ENCODE assay signal across 15 cellular contexts in the genomic region with DNA sequence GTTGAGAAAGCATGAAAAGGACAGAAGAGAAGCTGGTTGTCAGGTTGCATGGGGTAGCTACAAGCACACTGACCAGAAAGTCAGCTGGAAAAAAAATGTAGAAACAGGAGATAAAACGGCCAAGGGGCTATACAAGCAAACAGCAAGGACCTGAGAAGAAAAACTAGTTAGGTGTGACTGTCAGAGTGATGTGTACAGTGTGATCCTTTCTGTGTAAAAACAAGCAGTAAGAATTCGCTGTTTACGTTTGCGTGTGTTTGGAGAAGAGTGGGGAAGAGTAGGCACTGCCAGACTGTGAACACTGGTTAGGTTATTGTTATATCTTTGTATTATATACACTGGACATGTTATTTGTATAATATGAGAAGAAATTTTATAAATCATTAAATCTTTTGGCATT. TPM values are rescaled to one million over a fixed set of nuclear protein-coding genes. Genes with fewer than 3 reads are reported as not detected.
DNase-seq lines count a peak whose midpoint lies in the region; ATAC-seq, FAIRE-seq and TF ChIP-seq lines count a peak whose summit lies in the region.
"Had no signal": no experiment of that assay in that cellular context is flagged by ENCODE, and none has a peak within 500 bp of the region (broad histone marks: within the 10 kb centered on the region; RNA-seq: fewer than 3 reads in every experiment).

No MANE protein-coding gene starts in this region.

- H3K27me3 Mint-ChIP-seq in CD14-positive monocyte (ENCODE audit: low read depth in 3 of 3), result no peaks in the 10 kb centered on the region
- H3K27me3 Mint-ChIP-seq: activated CD8-positive, alpha-beta T cell treated with anti-CD3 and anti-CD28 coated beads for 36 hours had no signal

- no peaks in the 10 kb centered on the region for H3K79me1 ChIP-seq in neuronal stem cell (ENCODE audit: low read depth, low read length)

- no peak overlapping the region for H3K9ac ChIP-seq in K562 (ENCODE audit: insufficient read depth in 1 of 2, low read depth in 2 of 2, low read length in 2 of 2)
- H3K9ac ChIP-seq in neuronal stem cell (ENCODE audit: low read depth, low read length, poor library complexity), result no peak overlapping the region

- H3K4me2 ChIP-seq in K562 (ENCODE audit: insufficient read depth, low read length) (no peak overlapping the region), neuronal stem cell (ENCODE audit: insufficient read depth, low read length, poor library complexity, severe bottlenecking) (no peak overlapping the region)

- H3K27me3 ChIP-seq in K562 (ENCODE audit: control insufficient read depth in 2 of 2, insufficient read depth in 2 of 2, low read length in 2 of 2) (no peaks in the 10 kb centered on the region), neuronal stem cell (ENCODE audit: control insufficient read depth in 3 of 3, insufficient read depth in 3 of 3, low read depth in 1 of 3, low read length in 3 of 3) (no peaks in the 10 kb centered on the region)
- H3K27me3 ChIP-seq: gastrocnemius medialis had no signal

- H3K9me3 Mint-ChIP-seq in CD14-positive monocyte, result peaks cover 0 to 12% (median 5%) of the 10 kb centered on the region in 7 donors
- H3K9me3 Mint-ChIP-seq: activated CD8-positive, alpha-beta T cell treated with anti-CD3 and anti-CD28 coated beads for 36 hours had no signal

- no peak overlapping the region for H3K18ac ChIP-seq in neuronal stem cell (ENCODE audit: low read length)

- H2BK15ac ChIP-seq in neuronal stem cell (ENCODE audit: low read length), result no peak overlapping the region

- TF ChIP-seq RAD21 in K562 (CRISPR knock-in tag; conservative IDR thresholded peaks at IDR 0.05 in 1 of 2, IDR thresholded peaks at IDR 0.05 in 1 of 2), result no peak

- peaks cover 11 to 22% of the 10 kb centered on the region in 2 donors for H3K36me3 Mint-ChIP-seq in CD14-positive monocyte

- peaks cover 5 to 23% of the 10 kb centered on the region in 2 experiments; a peak in 4 of 5 replicates for H3K4me1 ChIP-seq in K562 (replicated peaks in 1 of 2; ENCODE audit: control insufficient read depth in 2 of 2, insufficient read depth in 2 of 2, low read length in 2 of 2)
- peaks cover 0 to 3% of the 10 kb centered on the region in 2 donors for H3K4me1 ChIP-seq in neuronal stem cell (ENCODE audit: control insufficient read depth in 2 of 2, insufficient read depth in 1 of 2, low read depth in 1 of 2, low read length in 2 of 2)

- POLR2A ChIA-PET in K562 (lab: Yijun Ruan, JAX), result interaction anchor here (0.6 to 1.3 kb wide), 4 partner anchors 15 to 54 kb away, joined by 3 read pairs; no protein-coding TSS in a partner anchor

- intact Hi-C loops in CD14-positive monocyte (cut with micrococcal nuclease), result no loop called here
- intact Hi-C loops in K562 (cut with micrococcal nuclease), result no loop called here

- H3K4me3 Mint-ChIP-seq in CD14-positive monocyte, result peak overlapping the region in 1 of 2 donors; percentile 17
- H3K4me3 Mint-ChIP-seq: activated CD8-positive, alpha-beta T cell treated with anti-CD3 and anti-CD28 coated beads for 36 hours had no signal

- H3K9me3 ChIP-seq in K562 (replicated peaks; ENCODE audit: control insufficient read depth, insufficient read depth, low read depth, low read length) (no peaks in the 10 kb centered on the region), neuronal stem cell (replicated peaks in 1 of 2; ENCODE audit: control insufficient read depth in 2 of 2, insufficient read depth in 1 of 2, low read depth in 1 of 2, low read length in 2 of 2) (no peaks in the 10 kb centered on the region)
- H3K9me3 ChIP-seq: gastrocnemius medialis had no signal

- H3K36me3 ChIP-seq in K562 (ENCODE audit: control insufficient read depth, insufficient read depth, low read length), result peaks cover 30% of the 10 kb centered on the region; the same call in 1 of the 3 replicates
- H3K36me3 ChIP-seq in neuronal stem cell (replicated peaks in 1 of 2; ENCODE audit: control insufficient read depth in 2 of 2, insufficient read depth in 2 of 2, low read length in 2 of 2), result peaks cover 0 to 7% of the 10 kb centered on the region in 2 donors
- H3K36me3 ChIP-seq: gastrocnemius medialis had no signal

- H3K27ac Mint-ChIP-seq in CD14-positive monocyte, result peak overlapping the region; percentile 54 to 87 (median 80)
- H3K27ac Mint-ChIP-seq: activated CD8-positive, alpha-beta T cell treated with anti-CD3 and anti-CD28 coated beads for 36 hours had no signal

- no peak overlapping the region for H2BK5ac ChIP-seq in neuronal stem cell (ENCODE audit: low read length)

- 65% methylated on average over 4 of the region's 4 CpGs for WGBS in K562 (ENCODE audit: insufficient coverage, low coverage, missing lambda C conversion rate)
- no CpG with 5 or more reads among the region's 4 CpGs for WGBS in neuronal stem cell (ENCODE audit: extremely low coverage in 2 of 2, insufficient read length in 2 of 2, insufficient replicate concordance in 1 of 2), 2 donors

- peak overlapping the region; percentile 17 for H3K14ac ChIP-seq in neuronal stem cell (ENCODE audit: low read length)

- TF ChIP-seq EP300 in K562 (IDR thresholded peaks at IDR 0.05; ENCODE audit: low read length), result no peak

- peaks cover 19% of the 10 kb centered on the region for H4K20me1 ChIP-seq in K562 (replicated peaks; ENCODE audit: control insufficient read depth, insufficient read depth, low read length)

- H2BK12ac ChIP-seq in neuronal stem cell (ENCODE audit: low read length), result no peak overlapping the region

- in situ Hi-C loops in K562 (cut with MboI), result no loop called here

- H3K4ac ChIP-seq in neuronal stem cell (ENCODE audit: low read length), result no peak overlapping the region

- no peak overlapping the region for H3K23ac ChIP-seq in neuronal stem cell (ENCODE audit: low read depth, low read length, poor library complexity)

- DNase-seq in CD14-positive monocyte (ENCODE audit: low spot score), result no peak
- no peak for DNase-seq in GM12892 (ENCODE audit: insufficient read length)
- DNase-seq in K562 (ENCODE audit: extremely low read depth in 1 of 4, low spot score in 3 of 4), result no peak
- no peak for DNase-seq in neuronal stem cell (ENCODE audit: low spot score)
- no peak for DNase-seq in germinal center (ENCODE audit: low spot score)
- no peak for DNase-seq in H54 (ENCODE audit: insufficient read length, low spot score)
- DNase-seq: activated CD8-positive, alpha-beta T cell treated with anti-CD3 and anti-CD28 coated beads for 36 hours; gastrocnemius medialis; NCI-H2171 treated with DMSO at 0.1 percent for 48 hours; NK-92 treated with Interleukin-12 subunit alpha and Interleukin-12 subunit beta, amount 100 ng/mL, for 24 hours; SHP77 treated with DMSO at 0.1 percent for 48 hours; substantia nigra had no signal

- H2AK5ac ChIP-seq in neuronal stem cell (ENCODE audit: low read depth, low read length), result no peak overlapping the region

- TF ChIP-seq POLR2A in GM12892 (IDR thresholded peaks at IDR 0.05; ENCODE audit: low read depth, low read length), result no peak
- no peak for TF ChIP-seq POLR2A in K562 (conservative IDR thresholded peaks at IDR 0.05)
- TF ChIP-seq POLR2A in H54 (IDR thresholded peaks at IDR 0.05; ENCODE audit: low read depth, low read length), result no peak

- no peak overlapping the region for H2BK120ac ChIP-seq in neuronal stem cell (ENCODE audit: low read depth, low read length)

- peaks cover 70% of the 10 kb centered on the region for H3K4me1 Mint-ChIP-seq in CD14-positive monocyte

- H4K8ac ChIP-seq in neuronal stem cell (ENCODE audit: low read depth, low read length), result no peak overlapping the region

- H3K79me2 ChIP-seq in K562 (ENCODE audit: control insufficient read depth, insufficient read depth, low read length), result peaks cover 94% of the 10 kb centered on the region

- peaks cover 6% of the 10 kb centered on the region for H3K9me1 ChIP-seq in K562 (ENCODE audit: control insufficient read depth, insufficient read depth, low read length)

- H2AFZ ChIP-seq in K562 (ENCODE audit: low read depth, low read length) (no peak overlapping the region), neuronal stem cell (ENCODE audit: low read length) (no peak overlapping the region)

- CTCF ChIA-PET in K562 (lab: Yijun Ruan, JAX; ENCODE audit: low intra/inter-chr PET ratio), result interaction anchor here (0.6 kb wide), 1 partner anchor 32 kb away, joined by 3 read pairs; no protein-coding TSS in a partner anchor

- H3K4me3 ChIP-seq in K562, result no peak overlapping the region
- H3K4me3 ChIP-seq in neuronal stem cell (ENCODE audit: low read length in 2 of 2), result no peak overlapping the region
- H3K4me3 ChIP-seq: gastrocnemius medialis had no signal

- H4K91ac ChIP-seq in neuronal stem cell (ENCODE audit: low read depth, low read length, poor library complexity), result no peak overlapping the region

- no peak for TF ChIP-seq CTCF in CD14-positive monocyte (IDR thresholded peaks at IDR 0.05)
- no peak for TF ChIP-seq CTCF in K562 (IDR thresholded peaks at IDR 0.05 in 2 of 3, conservative IDR thresholded peaks at IDR 0.05 in 1 of 3; ENCODE audit: insufficient read depth in 2 of 3, low read depth in 1 of 3, low read length in 3 of 3)

- H3K27ac ChIP-seq in K562 (ENCODE audit: extremely low read depth, low read depth, low read length), result 0 out of 3 replicates have a peak overlapping the region, but pooled peaks have one; percentile 0
- no peak overlapping the region for H3K27ac ChIP-seq in neuronal stem cell (replicated peaks; ENCODE audit: low read length)
- H3K27ac ChIP-seq: gastrocnemius medialis had no signal

- FAIRE-seq in GM12892 (lab: Jason Lieb, UNC), result peak; percentile 9
- FAIRE-seq in K562 (lab: Jason Lieb, UNC), result no peak
- no peak for FAIRE-seq in H54 (lab: Jason Lieb, UNC)
- FAIRE-seq: endometrium, TTC549 had no signal

- no peak; the same call in 2 of the 3 replicates for ATAC-seq in K562
- no peak for ATAC-seq in GM18519 (IDR thresholded peaks at IDR 0.05; ENCODE audit: low FRiP score, unreplicated experiment)
- ATAC-seq: activated CD8-positive, alpha-beta T cell treated with anti-CD3 and anti-CD28 coated beads for 36 hours; gastrocnemius medialis had no signal

- TSS peak; percentile 8 for BruUV-seq in K562 (replicated peaks; lab: Mats Ljungman, UMichigan)

RNA-seq across cellular contexts. Expression of a gene that starts 28.1 kb away (rescaled TPM):
- polyA plus RNA-seq in CD14-positive monocyte, result 10 to 100 TPM; 12.4 to 19.1 TPM
- 36.9 TPM for polyA plus RNA-seq in GM12892 (2012; ENCODE audit: missing spikeins)
- 39.8 and 48.2 TPM in 2 replicates for total RNA-seq in K562 (2011; cell fraction: chromatin; rRNA removed; ENCODE audit: low replicate concordance)
- 25.1 and 26.7 TPM in 2 replicates for total RNA-seq in K562 (2011; cell fraction: nucleolus; rRNA removed)
- 44.3 and 59.5 TPM in 2 replicates for total RNA-seq in K562 (2011; cell fraction: nucleoplasm; rRNA removed)
- total RNA-seq in K562 (2014; rRNA removed), result 56.4 and 69.8 TPM in 2 replicates
- total RNA-seq in K562 (2014; rRNA removed; fragmentation: Illumina TruSeq; extraction: Trizol), result 44.5 and 49.4 TPM in 2 replicates
- total RNA-seq in K562 (2015; rRNA removed; fragmentation: Illumina TruSeq; extraction: Trizol), result 58.5 and 58.9 TPM in 2 replicates
- 71.9 and 80.4 TPM in 2 replicates for total RNA-seq in K562 (2021)
- polyA plus RNA-seq in K562 (2011; rRNA removed), result 31.5 and 53.1 TPM in 2 replicates
- 38.3 and 62.4 TPM in 2 replicates for polyA plus RNA-seq in K562 (2011; cell fraction: cytosol; rRNA removed)
- polyA plus RNA-seq in K562 (2011; cell fraction: nucleus; rRNA removed), result 50.2 and 94.2 TPM in 2 replicates
- 56.3 and 67.9 TPM in 2 replicates for polyA plus RNA-seq in K562 (2012)
- 85.3 and 88.7 TPM in 2 replicates for polyA plus RNA-seq in K562 (2014; fragmentation: Illumina TruSeq; extraction: Trizol)
- 10 to 100 TPM; 11.0 to 15.7 TPM for polyA plus RNA-seq in K562 (2014; fragmentation: Nextera tagmentation; extraction: Ambion mirVana)
- 52.5 and 54.0 TPM in 2 replicates for polyA plus RNA-seq in K562 (2014; rRNA removed)
- polyA minus RNA-seq in K562 (2011; rRNA and poly(A)+ RNA removed), result 40.7 and 49.1 TPM in 2 replicates
- 25.5 and 37.9 TPM in 2 replicates for polyA minus RNA-seq in K562 (2011; cell fraction: cytosol; rRNA and poly(A)+ RNA removed)
- polyA minus RNA-seq in K562 (2011; cell fraction: nucleus; rRNA and poly(A)+ RNA removed), result 13.3 and 26.4 TPM in 2 replicates
- polyA plus RNA-seq in neuronal stem cell (2013, experiment 1 of 2), result 30.8 TPM
- polyA plus RNA-seq in neuronal stem cell (2013, experiment 2 of 2), result 29.7 TPM
